12 cellular contexts compared by ENCODE assay signal in genomic region chr21:17527240-17527639, GRCh38. TPM values are rescaled to one million over a fixed set of nuclear protein-coding genes. Genes with fewer than 3 reads are reported as not detected.
DNase-seq lines count a peak whose midpoint lies in the region; ATAC-seq and TF ChIP-seq lines count a peak whose summit lies in the region.
"Had no signal": no experiment of that assay in that cellular context is flagged by ENCODE, and none has a peak within 500 bp of the region (broad histone marks: within the 10 kb centered on the region; RNA-seq: fewer than 3 reads in every experiment).

No MANE protein-coding gene starts in this region.

- H3K9me3 ChIP-seq in right atrium auricular region: no peaks in the 10 kb centered on the region

- intact Hi-C loops in Right ventricle myocardium superior (cut with DNase I): no loop called here

- no peak overlapping the region for H3K4me3 ChIP-seq in right atrium auricular region

- H3K4me1 ChIP-seq in right atrium auricular region: no peaks in the 10 kb centered on the region

- H3K27ac ChIP-seq in right atrium auricular region: no peak overlapping the region

- no peaks in the 10 kb centered on the region for H3K36me3 ChIP-seq in right atrium auricular region

- H3K27me3 ChIP-seq in right atrium auricular region: no peaks in the 10 kb centered on the region

- TF ChIP-seq CTCF in right atrium auricular region (IDR thresholded peaks at IDR 0.05): no peak

- DNase-seq in Right ventricle myocardium superior (no peak), right atrium auricular region (ENCODE audit: low spot score) (no peak), dermis microvascular lymphatic vessel endothelial cell (ENCODE audit: low read depth in 2 of 2) (peak; percentile 71 to 73), left lobe of liver (ENCODE audit: low spot score) (no peak), T-helper 9 cell (no peak), retina (no peak)
- DNase-seq: ACHN, activated B cell treated with CpG ODN at 0.5 μM for 24 hours, DMS79, NCI-H187 had no signal

- ATAC-seq in Right ventricle myocardium superior (ENCODE audit: poor library complexity) (peak; percentile 71), left lobe of liver (peak; percentile 24), HG02870 (IDR thresholded peaks at IDR 0.05; ENCODE audit: unreplicated experiment) (no peak), HG02623 (IDR thresholded peaks at IDR 0.05; ENCODE audit: unreplicated experiment) (no peak)

RNA-seq across cellular contexts. Expression of gene CXADR, which starts 14.4 kb away (rescaled TPM):
- total RNA-seq in Right ventricle myocardium superior: 21.1 TPM
- 10 to 100 TPM; 25.8 to 28.8 TPM for total RNA-seq in right atrium auricular region
- total RNA-seq in dermis microvascular lymphatic vessel endothelial cell: 48.3 and 75.1 TPM in 2 replicates
- 23.4 TPM for total RNA-seq in left lobe of liver
- total RNA-seq: activated B cell treated with CpG ODN at 0.5 μM for 24 hours had no signal

Comparison
In these comparisons a context has a peak if more than half of its experiments do, and no peak if none do; other contexts are left out.
1. ATAC-seq: peak in Right ventricle myocardium superior (single experiment) and left lobe of liver (single experiment); none in HG02870 (single experiment) and HG02623 (single experiment).
2. DNase-seq: peak in dermis microvascular lymphatic vessel endothelial cell (2 of 2); none in Right ventricle myocardium superior (single experiment), right atrium auricular region (single experiment), left lobe of liver (single experiment), T-helper 9 cell (single experiment) and retina (single experiment).